8 cellular contexts compared by ENCODE assay signal in the genomic region with DNA sequence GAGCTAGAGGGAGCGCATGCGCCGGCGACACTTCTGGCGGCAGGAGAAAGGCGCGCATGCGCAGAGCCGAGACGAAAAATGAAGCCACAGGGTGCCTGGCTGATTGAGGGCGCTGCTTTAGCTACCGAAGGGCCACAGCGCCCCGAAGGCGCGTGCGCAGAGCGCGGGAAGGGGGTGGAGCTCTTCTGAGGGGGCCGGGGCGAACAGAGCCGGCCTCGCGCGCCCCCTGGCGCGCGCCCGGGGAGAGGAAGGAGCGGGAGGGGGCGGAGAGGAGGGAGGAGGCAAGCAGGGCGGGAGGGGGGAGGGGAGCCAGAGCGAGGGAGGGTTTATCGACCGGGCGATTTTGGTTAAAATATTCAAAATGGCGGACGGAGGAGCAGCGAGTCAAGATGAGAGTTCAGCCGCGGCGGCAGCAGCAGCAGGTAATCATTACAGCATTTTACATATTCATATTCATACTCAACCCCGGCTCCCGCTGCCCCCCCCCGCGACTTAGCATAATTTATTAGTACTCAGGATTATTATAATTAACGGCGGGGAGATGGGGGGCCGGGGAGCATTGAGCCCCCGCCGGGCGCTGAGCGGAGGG. TPM values are rescaled to one million over a fixed set of nuclear protein-coding genes. Genes with fewer than 3 reads are reported as not detected.
A peak's percentile ranks its signal among the peaks of the same experiment; 100 is the strongest.
DNase-seq lines count a peak whose midpoint lies in the region; FAIRE-seq and TF ChIP-seq lines count a peak whose summit lies in the region.

A gene (plus strand): TSS at position 350 of the 589 bp plus-strand sequence. CDS start 12 bp downstream, at position 362.

- in situ Hi-C loops in HAP-1 (cut with MboI; ENCODE audit: low sequenced_read_pairs) = no loop called here

- H3K36me3 ChIP-seq in HAP-1 (replicated peaks) (no peaks in the 10 kb centered on the region), MG63 (no peaks in the 10 kb centered on the region), neural cell (ENCODE audit: insufficient read depth, low read length) (no peaks in the 10 kb centered on the region), stomach (no peaks in the 10 kb centered on the region)

- peak within 1 kb of the TSS; percentile 93 for H2AFZ ChIP-seq in neural cell (ENCODE audit: low read depth, low read length)

- peak; percentile 82 for TF ChIP-seq RAD21 in neural cell (conservative IDR thresholded peaks at IDR 0.05)

- H3K4me3 ChIP-seq in HAP-1 (peak within 1 kb of the TSS; percentile 88), MG63 (peak within 1 kb of the TSS; percentile 75), fibroblast of villous mesenchyme (ENCODE audit: low read depth, low read length) (peak within 1 kb of the TSS; percentile 98), neural cell (ENCODE audit: low read length) (peak within 1 kb of the TSS; percentile 79), stomach (peak within 1 kb of the TSS; percentile 66 to 97 (median 94))

- peak; percentile 93 for FAIRE-seq in G401.6 (lab: Jason Lieb, UNC)

- peak; percentile 96 to 98 for DNase-seq in HAP-1 (ENCODE audit: low spot score in 2 of 2)
- DNase-seq in MG63 = peak; percentile 96
- DNase-seq in SIG-M5 (lab: John Stamatoyannopoulos, UW) = peak; percentile 90
- peak; percentile 99 for DNase-seq in activated gamma-delta T cell (lab: John Stamatoyannopoulos, UW)
- DNase-seq in fibroblast of villous mesenchyme (ENCODE audit: low read depth) = peak; percentile 98
- peak; percentile 100 for DNase-seq in stomach

- WGBS in stomach, 5 donors = 0 to 1% (median 0%) methylated on average over 34 to 53 of the region's 53 CpGs

- TF ChIP-seq EP300 in neural cell (conservative IDR thresholded peaks at IDR 0.05; ENCODE audit: poor library complexity, severe bottlenecking) (peak; percentile 11), stomach (IDR thresholded peaks at IDR 0.05) (no peak)

- TF ChIP-seq CTCF in fibroblast of villous mesenchyme (IDR thresholded peaks at IDR 0.05; ENCODE audit: insufficient read depth, low read depth, low read length) = peak; percentile 74
- TF ChIP-seq CTCF in neural cell (IDR thresholded peaks at IDR 0.05; ENCODE audit: poor library complexity, severe bottlenecking) = peak; percentile 82
- peak in 5 of 7 experiments; percentile 13 to 87 (median 77) for TF ChIP-seq CTCF in stomach (IDR thresholded peaks at IDR 0.05)

- peak within 1 kb of the TSS; percentile 89 for H3K4me2 ChIP-seq in neural cell (ENCODE audit: low read length)

- peak in 1 of 4 donors; percentile 36 for TF ChIP-seq POLR2A in stomach (IDR thresholded peaks at IDR 0.05)

- no peaks in the 10 kb centered on the region for H3K9me3 ChIP-seq in HAP-1
- no peaks in the 10 kb centered on the region for H3K9me3 ChIP-seq in MG63
- no peaks in the 10 kb centered on the region for H3K9me3 ChIP-seq in neural cell (ENCODE audit: low read length)
- no peaks in the 10 kb centered on the region for H3K9me3 ChIP-seq in stomach

- no peaks in the 10 kb centered on the region for H4K20me1 ChIP-seq in neural cell (ENCODE audit: insufficient read depth)

- H3K9me2 ChIP-seq in neural cell (ENCODE audit: insufficient read depth, low read length) = no peaks in the 10 kb centered on the region

- peaks cover 17% of the 10 kb centered on the region for H3K4me1 ChIP-seq in HAP-1
- peaks cover 4 to 39% (median 21%) of the 10 kb centered on the region in 4 donors for H3K4me1 ChIP-seq in stomach

- H3K27me3 ChIP-seq in HAP-1 (ENCODE audit: low read depth) (no peaks in the 10 kb centered on the region), MG63 (no peaks in the 10 kb centered on the region), neural cell (ENCODE audit: insufficient read depth, low read depth, low read length) (no peaks in the 10 kb centered on the region), stomach (no peaks in the 10 kb centered on the region)

- peak within 1 kb of the TSS; percentile 84 for H3K9ac ChIP-seq in neural cell (ENCODE audit: low read length)

- H3K27ac ChIP-seq in neural cell (ENCODE audit: low read length) = peak within 1 kb of the TSS; percentile 91
- H3K27ac ChIP-seq in stomach = peak within 1 kb of the TSS; percentile 95 to 99 (median 96)

- H3F3A ChIP-seq in neural cell (ENCODE audit: insufficient read depth, low read length, poor library complexity, severe bottlenecking) = no peaks in the 10 kb centered on the region

- peaks cover 36% of the 10 kb centered on the region for H3K79me2 ChIP-seq in neural cell (replicated peaks; ENCODE audit: insufficient read depth, low read length)

- intact Hi-C loops in stomach (cut with DNase I; ENCODE audit: low total_unique reads) = no loop called here

TF ChIP-seq in neural cell, 6 proteins besides CTCF, POLR2A, EP300 and RAD21:
- peak; percentile 79 for TF ChIP-seq POLR2AphosphoS5 (IDR thresholded peaks at IDR 0.05)
- no peak for TF ChIP-seq EZH2 (IDR thresholded peaks at IDR 0.05; ENCODE audit: borderline replicate concordance, insufficient read depth, low read length, poor library complexity, severe bottlenecking)
- peak; percentile 81 for TF ChIP-seq SMC3 (conservative IDR thresholded peaks at IDR 0.05; ENCODE audit: poor library complexity)
- TF ChIP-seq TAF1 (IDR thresholded peaks at IDR 0.05; ENCODE audit: low read depth) = peak; percentile 86
- TF ChIP-seq MXI1 (conservative IDR thresholded peaks at IDR 0.05; ENCODE audit: poor library complexity, severe bottlenecking) = no peak
- TF ChIP-seq, protein P1, sequence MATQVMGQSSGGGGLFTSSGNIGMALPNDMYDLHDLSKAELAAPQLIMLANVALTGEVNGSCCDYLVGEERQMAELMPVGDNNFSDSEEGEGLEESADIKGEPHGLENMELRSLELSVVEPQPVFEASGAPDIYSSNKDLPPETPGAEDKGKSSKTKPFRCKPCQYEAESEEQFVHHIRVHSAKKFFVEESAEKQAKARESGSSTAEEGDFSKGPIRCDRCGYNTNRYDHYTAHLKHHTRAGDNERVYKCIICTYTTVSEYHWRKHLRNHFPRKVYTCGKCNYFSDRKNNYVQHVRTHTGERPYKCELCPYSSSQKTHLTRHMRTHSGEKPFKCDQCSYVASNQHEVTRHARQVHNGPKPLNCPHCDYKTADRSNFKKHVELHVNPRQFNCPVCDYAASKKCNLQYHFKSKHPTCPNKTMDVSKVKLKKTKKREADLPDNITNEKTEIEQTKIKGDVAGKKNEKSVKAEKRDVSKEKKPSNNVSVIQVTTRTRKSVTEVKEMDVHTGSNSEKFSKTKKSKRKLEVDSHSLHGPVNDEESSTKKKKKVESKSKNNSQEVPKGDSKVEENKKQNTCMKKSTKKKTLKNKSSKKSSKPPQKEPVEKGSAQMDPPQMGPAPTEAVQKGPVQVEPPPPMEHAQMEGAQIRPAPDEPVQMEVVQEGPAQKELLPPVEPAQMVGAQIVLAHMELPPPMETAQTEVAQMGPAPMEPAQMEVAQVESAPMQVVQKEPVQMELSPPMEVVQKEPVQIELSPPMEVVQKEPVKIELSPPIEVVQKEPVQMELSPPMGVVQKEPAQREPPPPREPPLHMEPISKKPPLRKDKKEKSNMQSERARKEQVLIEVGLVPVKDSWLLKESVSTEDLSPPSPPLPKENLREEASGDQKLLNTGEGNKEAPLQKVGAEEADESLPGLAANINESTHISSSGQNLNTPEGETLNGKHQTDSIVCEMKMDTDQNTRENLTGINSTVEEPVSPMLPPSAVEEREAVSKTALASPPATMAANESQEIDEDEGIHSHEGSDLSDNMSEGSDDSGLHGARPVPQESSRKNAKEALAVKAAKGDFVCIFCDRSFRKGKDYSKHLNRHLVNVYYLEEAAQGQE (IDR thresholded peaks at IDR 0.05; ENCODE audit: borderline replicate concordance) = peak; percentile 70

RNA-seq across cellular contexts. Expression of the gene that starts here (rescaled TPM):
- 3.9 and 5.5 TPM in 2 replicates for total RNA-seq in MG63 (2014; rRNA removed; shearing (Covaris generic); ENCODE audit: low replicate concordance)
- total RNA-seq in fibroblast of villous mesenchyme = 5.8 and 6.9 TPM in 2 replicates
- polyA plus RNA-seq in neural cell = 10.3 and 10.9 TPM in 2 replicates
- polyA minus RNA-seq in neural cell = 50.4 and 73.3 TPM in 2 replicates
- 10 to 100 TPM in 4 of 5 donors, 1 to 10 TPM in 1; 4.5 to 36.2 (median 15.8) TPM for total RNA-seq in stomach
- polyA plus RNA-seq in stomach = 1 to 10 TPM; 1.2 to 1.7 (median 1.7) TPM

Comparison
In these comparisons a context has a peak if more than half of its experiments do, and no peak if none do; other contexts are left out.
1. Peak in every context shown above with its lines: DNase-seq, H3K4me3 ChIP-seq and H3K27ac ChIP-seq.